7 cellular contexts compared by ENCODE assay signal in genomic region chr11:67318876-67319275, GRCh38. TPM values are rescaled to one million over a fixed set of nuclear protein-coding genes. Genes with fewer than 3 reads are reported as not detected.
DNase-seq lines count a peak whose midpoint lies in the region; ATAC-seq, FAIRE-seq and TF ChIP-seq lines count a peak whose summit lies in the region.
"Not testable (repeated sequence)": the region's sequence is repeated elsewhere in the genome, so short reads cannot be mapped to it uniquely, and the experiment has no call there.

No MANE protein-coding gene starts in this region.

- not testable (repeated sequence) for H3K9me2 ChIP-seq in PC-9 (ENCODE audit: insufficient read depth)

- peaks cover 21% of the 10 kb centered on the region; the same call in 1 of the 2 replicates for H3F3A ChIP-seq in PC-9 (ENCODE audit: insufficient read depth, low read depth)

- CTCF ChIA-PET in PC-9 (lab: Charles Lee): interaction anchor here (0.6 to 1.8 kb wide), 2 partner anchors 64 to 162 kb away, joined by 6 to 22 read pairs; no protein-coding TSS in a partner anchor
- CTCF ChIA-PET in activated CD8-positive, alpha-beta T cell treated with anti-CD3 and anti-CD28 coated beads, Interleukin-2, amount 10 ng/mL, durations not matched to agents 7 days and 5 days (lab: Charles Lee): interaction anchor here (1.0 to 9.9 kb wide), 7 partner anchors 27 to 73 kb away, joined by 3 to 116 read pairs (median 53); partner anchors contain the start of genes POLD4 and RAD9A
- CTCF ChIA-PET in K562 (lab: Yijun Ruan, JAX; ENCODE audit: low intra/inter-chr PET ratio): interaction anchor here (0.6 to 3.1 kb wide), 4 partner anchors 29 to 1352 kb away, joined by 3 to 35 read pairs (median 6); partner anchors contain the start of genes ANKRD13D and GRK2

- H4K20me1 ChIP-seq in DND-41 (ENCODE audit: insufficient read depth, low read length); PC-9 (ENCODE audit: insufficient read depth); K562 (replicated peaks; ENCODE audit: control insufficient read depth, insufficient read depth, low read length): not testable (repeated sequence)

- H3K79me2 ChIP-seq in DND-41 (ENCODE audit: insufficient read depth, low read length); K562 (ENCODE audit: control insufficient read depth, insufficient read depth, low read length): not testable (repeated sequence)
- H3K79me2 ChIP-seq in PC-9 (ENCODE audit: low read depth): peaks cover 30% of the 10 kb centered on the region

- TF ChIP-seq POLR2A in K562 (conservative IDR thresholded peaks at IDR 0.05); prostate gland (IDR thresholded peaks at IDR 0.05): not testable (repeated sequence)

- not testable (repeated sequence) for H3K27me3 ChIP-seq in DND-41 (ENCODE audit: insufficient read depth, low read length, poor library complexity); PC-9 (ENCODE audit: insufficient read depth, low read depth); K562 (ENCODE audit: control insufficient read depth in 2 of 2, insufficient read depth in 2 of 2, low read length in 2 of 2); muscle layer of duodenum (ENCODE audit: low read depth, low read length); prostate gland (replicated peaks; ENCODE audit: insufficient read depth)

- POLR2A ChIA-PET in PC-9 (lab: Charles Lee; ENCODE audit: unreplicated experiment) (interaction anchor here (0.7 kb wide), 2 partner anchors 27 to 430 kb away, joined by 4 to 5 read pairs; no protein-coding TSS in a partner anchor), K562 (lab: Yijun Ruan, JAX) (interaction anchor here (0.6 to 1.0 kb wide), 4 partner anchors 27 to 363 kb away, joined by 3 to 4 read pairs (median 4); no protein-coding TSS in a partner anchor)
- POLR2A ChIA-PET in activated CD8-positive, alpha-beta T cell treated with anti-CD3 and anti-CD28 coated beads, Interleukin-2, amount 10 ng/mL, durations not matched to agents 7 days and 5 days (lab: Charles Lee): interaction anchor here (0.6 to 1.6 kb wide), 4 partner anchors 16 to 174 kb away, joined by 3 to 5 read pairs (median 4); partner anchors contain the start of gene POLD4

- WGBS in K562 (ENCODE audit: insufficient coverage, low coverage, missing lambda C conversion rate): 66% methylated on average over 12 of the region's 12 CpGs
- 64% methylated on average over 12 of the region's 12 CpGs for WGBS in prostate gland

- H3K4me2 ChIP-seq in DND-41 (ENCODE audit: insufficient read depth, low read length): peak overlapping the region; percentile 88
- H3K4me2 ChIP-seq in PC-9: peak overlapping the region; percentile 99
- H3K4me2 ChIP-seq in K562 (ENCODE audit: insufficient read depth, low read length): peak overlapping the region; percentile 87

- H3K4me1 Mint-ChIP-seq in activated CD8-positive, alpha-beta T cell treated with anti-CD3 and anti-CD28 coated beads, Interleukin-2, amount 10 ng/mL, durations not matched to agents 7 days and 5 days (ENCODE audit: low read depth): peaks cover 14% of the 10 kb centered on the region

- not testable (repeated sequence) for H3K27ac ChIP-seq in DND-41 (ENCODE audit: low read length); PC-9; K562 (ENCODE audit: extremely low read depth, low read depth, low read length); muscle layer of duodenum (ENCODE audit: low read length); prostate gland

- TF ChIP-seq CTCF in DND-41 (IDR thresholded peaks at IDR 0.05; ENCODE audit: borderline replicate concordance, extremely low read depth, low read length, poor library complexity, severe bottlenecking); PC-9 (conservative IDR thresholded peaks at IDR 0.05); K562 (IDR thresholded peaks at IDR 0.05 in 2 of 3, conservative IDR thresholded peaks at IDR 0.05 in 1 of 3; ENCODE audit: insufficient read depth in 2 of 3, low read depth in 1 of 3, low read length in 3 of 3); fibroblast of the aortic adventitia (IDR thresholded peaks at IDR 0.05; ENCODE audit: insufficient read depth, low read length); prostate gland (IDR thresholded peaks at IDR 0.05): not testable (repeated sequence)

- peak overlapping the region; percentile 91 for H3K4me3 Mint-ChIP-seq in activated CD8-positive, alpha-beta T cell treated with anti-CD3 and anti-CD28 coated beads, Interleukin-2, amount 10 ng/mL, durations not matched to agents 7 days and 5 days

- 0 out of 2 replicates have a peak overlapping the region, but pooled peaks have one; percentile 90 for H2AFZ ChIP-seq in DND-41 (ENCODE audit: low read depth, low read length)
- H2AFZ ChIP-seq in PC-9; K562 (ENCODE audit: low read depth, low read length): not testable (repeated sequence)

- not testable (repeated sequence) for ATAC-seq in DND-41 (ENCODE audit: insufficient read depth, low read depth); activated CD8-positive, alpha-beta T cell treated with anti-CD3 and anti-CD28 coated beads, Interleukin-2, amount 10 ng/mL, durations not matched to agents 7 days and 5 days; K562

- not testable (repeated sequence) for H3K9me1 ChIP-seq in K562 (ENCODE audit: control insufficient read depth, insufficient read depth, low read length)

- not testable (repeated sequence) for TF ChIP-seq EP300 in K562 (IDR thresholded peaks at IDR 0.05; ENCODE audit: low read length)

- in situ Hi-C loops in K562 (cut with MboI): loop anchor here (5.0 kb wide), 1 partner anchor 237 kb away; no protein-coding TSS in a partner anchor

- not testable (repeated sequence) for TF ChIP-seq RAD21 in K562 (CRISPR knock-in tag; conservative IDR thresholded peaks at IDR 0.05 in 1 of 2, IDR thresholded peaks at IDR 0.05 in 1 of 2)

- BruUV-seq in PC-9 (replicated peaks; lab: Mats Ljungman, UMichigan); K562 (replicated peaks; lab: Mats Ljungman, UMichigan): not testable (repeated sequence)

- not testable (repeated sequence) for DNase-seq in DND-41; PC-9; activated CD8-positive, alpha-beta T cell treated with anti-CD3 and anti-CD28 coated beads, Interleukin-2, amount 10 ng/mL, durations not matched to agents 7 days and 5 days; fibroblast of the aortic adventitia (ENCODE audit: low read depth); prostate gland (ENCODE audit: low spot score)
- DNase-seq in K562 (ENCODE audit: extremely low read depth in 1 of 4, low spot score in 3 of 4): peak in 1 of 4 experiments; percentile 4

- not testable (repeated sequence) for H3K9me3 ChIP-seq in DND-41 (ENCODE audit: insufficient read depth, low read length, severe bottlenecking); PC-9 (ENCODE audit: insufficient read depth, low read depth); K562 (replicated peaks; ENCODE audit: control insufficient read depth, insufficient read depth, low read depth, low read length); muscle layer of duodenum (ENCODE audit: control insufficient read depth in 1 of 2, low read length in 2 of 2); prostate gland

- H3K27me3 Mint-ChIP-seq in activated CD8-positive, alpha-beta T cell treated with anti-CD3 and anti-CD28 coated beads, Interleukin-2, amount 10 ng/mL, durations not matched to agents 7 days and 5 days (ENCODE audit: low read depth): not testable (repeated sequence)

- peak overlapping the region; percentile 78; the same call in 1 of the 2 replicates for H3K9ac ChIP-seq in DND-41 (ENCODE audit: low read depth, low read length)
- H3K9ac ChIP-seq in K562 (ENCODE audit: insufficient read depth in 1 of 2, low read depth in 2 of 2, low read length in 2 of 2): not testable (repeated sequence)

- peaks cover 20% of the 10 kb centered on the region for H3K4me1 ChIP-seq in DND-41 (ENCODE audit: insufficient read depth, low read length)
- H3K4me1 ChIP-seq in PC-9 (replicated peaks; ENCODE audit: insufficient read depth): peaks cover 28% of the 10 kb centered on the region
- peaks cover 23 to 24% of the 10 kb centered on the region in 2 experiments for H3K4me1 ChIP-seq in K562 (replicated peaks in 1 of 2; ENCODE audit: control insufficient read depth in 2 of 2, insufficient read depth in 2 of 2, low read length in 2 of 2)
- peaks cover 0 to 21% of the 10 kb centered on the region in 2 donors for H3K4me1 ChIP-seq in muscle layer of duodenum (ENCODE audit: control insufficient read depth in 1 of 2, insufficient read depth in 2 of 2, low read length in 2 of 2)
- not testable (repeated sequence) for H3K4me1 ChIP-seq in prostate gland (replicated peaks)

- H3K9me3 Mint-ChIP-seq in activated CD8-positive, alpha-beta T cell treated with anti-CD3 and anti-CD28 coated beads, Interleukin-2, amount 10 ng/mL, durations not matched to agents 7 days and 5 days (ENCODE audit: insufficient read depth): not testable (repeated sequence)

- H3K4me3 ChIP-seq in DND-41 (ENCODE audit: low read depth in 1 of 2, low read length in 2 of 2) (peak overlapping the region in 1 of 2 experiments; percentile 78; a peak in 2 of 4 replicates), PC-9 (peak overlapping the region; percentile 76), K562 (peak overlapping the region; percentile 57; the same call in 1 of the 2 replicates), fibroblast of the aortic adventitia (ENCODE audit: low read depth, low read length) (peak overlapping the region; percentile 92), muscle layer of duodenum (ENCODE audit: low read depth in 1 of 2, low read length in 2 of 2) (peak overlapping the region; percentile 79 to 90), prostate gland (peak overlapping the region; percentile 65 to 89)

- FAIRE-seq in K562 (lab: Jason Lieb, UNC): not testable (repeated sequence)

- H3K27ac Mint-ChIP-seq in activated CD8-positive, alpha-beta T cell treated with anti-CD3 and anti-CD28 coated beads, Interleukin-2, amount 10 ng/mL, durations not matched to agents 7 days and 5 days: not testable (repeated sequence)

- not testable (repeated sequence) for H3K36me3 Mint-ChIP-seq in activated CD8-positive, alpha-beta T cell treated with anti-CD3 and anti-CD28 coated beads, Interleukin-2, amount 10 ng/mL, durations not matched to agents 7 days and 5 days (ENCODE audit: low read depth)

- intact Hi-C loops in PC-9 (cut with micrococcal nuclease; ENCODE audit: unreplicated experiment): loop anchor here (5.0 to 10.0 kb wide), 3 partner anchors 364 to 912 kb away; partner anchors contain the start of gene PC
- intact Hi-C loops in K562 (cut with micrococcal nuclease); prostate gland (cut with DNase I): not testable (repeated sequence)

- H3K36me3 ChIP-seq in DND-41 (ENCODE audit: insufficient read depth, low read length); PC-9 (ENCODE audit: low read depth); K562 (ENCODE audit: control insufficient read depth, insufficient read depth, low read length); muscle layer of duodenum (ENCODE audit: control insufficient read depth in 1 of 2, insufficient read depth in 2 of 2, low read length in 2 of 2); prostate gland: not testable (repeated sequence)

RNA-seq across cellular contexts. Expression of gene SSH3, which starts 15.5 kb away (rescaled TPM):
- total RNA-seq in PC-9 (2021) (97.8 and 124 TPM in 2 replicates), K562 (2014; rRNA removed) (0.12 and 0.27 TPM in 2 replicates), K562 (2014; rRNA removed; fragmentation: Illumina TruSeq; extraction: Trizol) (not detected in 2 replicates), K562 (2015; rRNA removed; fragmentation: Illumina TruSeq; extraction: Trizol) (0.14 and 0.68 TPM in 2 replicates), K562 (2021) (1.0 and 1.5 TPM in 2 replicates), fibroblast of the aortic adventitia (ENCODE audit: low replicate concordance) (11.7 and 12.3 TPM in 2 replicates), prostate gland (100 to 1,000 TPM in 1 of 2 donors, 10 to 100 TPM in 1; 70.9 to 101 TPM)
- 10 to 100 TPM; 12.0 to 13.0 TPM for total RNA-seq in activated CD8-positive, alpha-beta T cell treated with anti-CD3 and anti-CD28 coated beads, Interleukin-2, amount 10 ng/mL, durations not matched to agents 7 days and 5 days
- total RNA-seq in K562 (2011; cell fraction: chromatin; rRNA removed; ENCODE audit: low replicate concordance): 1.5 and 6.8 TPM in 2 replicates
- total RNA-seq in K562 (2011; cell fraction: nucleolus; rRNA removed): 2.8 and 3.3 TPM in 2 replicates
- 0.92 and 1.3 TPM in 2 replicates for total RNA-seq in K562 (2011; cell fraction: nucleoplasm; rRNA removed)
- polyA plus RNA-seq in K562 (2011; rRNA removed) (0.07 and 0.88 TPM in 2 replicates), K562 (2014; fragmentation: Illumina TruSeq; extraction: Trizol) (0.19 and 0.24 TPM in 2 replicates), K562 (2014; fragmentation: Nextera tagmentation; extraction: Ambion mirVana) (not detected), K562 (2014; rRNA removed) (0.24 and 0.90 TPM in 2 replicates)
- polyA plus RNA-seq in K562 (2011; cell fraction: cytosol; rRNA removed): 0.12 and 0.39 TPM in 2 replicates
- polyA plus RNA-seq in K562 (2011; cell fraction: nucleus; rRNA removed): 1.3 and 3.4 TPM in 2 replicates
- 1.3 and 1.4 TPM in 2 replicates for polyA plus RNA-seq in K562 (2012)
- polyA minus RNA-seq in K562 (2011; rRNA and poly(A)+ RNA removed): 0.09 TPM in 1 of 2 replicates, not detected in the other
- polyA minus RNA-seq in K562 (2011; cell fraction: cytosol; rRNA and poly(A)+ RNA removed): 0.48 TPM in 1 of 2 replicates, not detected in the other
- 0.89 and 1.5 TPM in 2 replicates for polyA minus RNA-seq in K562 (2011; cell fraction: nucleus; rRNA and poly(A)+ RNA removed)

RNA-seq across cellular contexts. Expression of gene ANKRD13D, which starts 29.8 kb away (rescaled TPM):
- total RNA-seq in PC-9 (2021) (79.6 and 93.2 TPM in 2 replicates), K562 (2014; rRNA removed) (28.6 and 30.5 TPM in 2 replicates), K562 (2014; rRNA removed; fragmentation: Illumina TruSeq; extraction: Trizol) (5.3 and 7.9 TPM in 2 replicates), K562 (2015; rRNA removed; fragmentation: Illumina TruSeq; extraction: Trizol) (19.6 and 25.1 TPM in 2 replicates), K562 (2021) (37.3 and 40.9 TPM in 2 replicates), fibroblast of the aortic adventitia (ENCODE audit: low replicate concordance) (12.1 and 25.3 TPM in 2 replicates), prostate gland (10 to 100 TPM; 35.9 to 75.3 TPM)
- 100 to 1,000 TPM; 179 to 189 TPM for total RNA-seq in activated CD8-positive, alpha-beta T cell treated with anti-CD3 and anti-CD28 coated beads, Interleukin-2, amount 10 ng/mL, durations not matched to agents 7 days and 5 days
- total RNA-seq in K562 (2011; cell fraction: chromatin; rRNA removed; ENCODE audit: low replicate concordance): 105 and 289 TPM in 2 replicates
- total RNA-seq in K562 (2011; cell fraction: nucleolus; rRNA removed): 185 and 212 TPM in 2 replicates
- 120 and 126 TPM in 2 replicates for total RNA-seq in K562 (2011; cell fraction: nucleoplasm; rRNA removed)
- polyA plus RNA-seq in K562 (2011; rRNA removed) (22.4 and 36.6 TPM in 2 replicates), K562 (2014; fragmentation: Illumina TruSeq; extraction: Trizol) (15.8 and 20.8 TPM in 2 replicates), K562 (2014; fragmentation: Nextera tagmentation; extraction: Ambion mirVana) (1 to 10 TPM in 1 of 2 experiments, under 1 TPM in 1; 0.94 to 1.9 TPM), K562 (2014; rRNA removed) (38.8 and 40.8 TPM in 2 replicates)
- polyA plus RNA-seq in K562 (2011; cell fraction: cytosol; rRNA removed): 28.9 and 46.9 TPM in 2 replicates
- polyA plus RNA-seq in K562 (2011; cell fraction: nucleus; rRNA removed): 147 and 217 TPM in 2 replicates
- polyA plus RNA-seq in K562 (2012): 22.5 and 55.8 TPM in 2 replicates
- polyA minus RNA-seq in K562 (2011; rRNA and poly(A)+ RNA removed): 9.5 and 12.1 TPM in 2 replicates
- 10.6 and 13.5 TPM in 2 replicates for polyA minus RNA-seq in K562 (2011; cell fraction: cytosol; rRNA and poly(A)+ RNA removed)
- 54.4 and 59.6 TPM in 2 replicates for polyA minus RNA-seq in K562 (2011; cell fraction: nucleus; rRNA and poly(A)+ RNA removed)

RNA-seq across cellular contexts. Expression of gene POLD4, which starts 34.5 kb away (rescaled TPM):
- total RNA-seq in PC-9 (2021) (67.1 and 83.7 TPM in 2 replicates), K562 (2014; rRNA removed) (53.6 and 56.2 TPM in 2 replicates), K562 (2014; rRNA removed; fragmentation: Illumina TruSeq; extraction: Trizol) (8.3 and 9.9 TPM in 2 replicates), K562 (2015; rRNA removed; fragmentation: Illumina TruSeq; extraction: Trizol) (18.3 and 18.7 TPM in 2 replicates), K562 (2021) (32.7 and 42.1 TPM in 2 replicates), fibroblast of the aortic adventitia (ENCODE audit: low replicate concordance) (53.5 and 101 TPM in 2 replicates), prostate gland (100 to 1,000 TPM in 1 of 2 donors, 10 to 100 TPM in 1; 95.1 to 145 TPM)
- total RNA-seq in activated CD8-positive, alpha-beta T cell treated with anti-CD3 and anti-CD28 coated beads, Interleukin-2, amount 10 ng/mL, durations not matched to agents 7 days and 5 days: 10 to 100 TPM; 53.2 to 56.7 TPM
- 26.2 and 67.4 TPM in 2 replicates for total RNA-seq in K562 (2011; cell fraction: chromatin; rRNA removed; ENCODE audit: low replicate concordance)
- 64.6 and 81.5 TPM in 2 replicates for total RNA-seq in K562 (2011; cell fraction: nucleolus; rRNA removed)
- 46.1 and 55.9 TPM in 2 replicates for total RNA-seq in K562 (2011; cell fraction: nucleoplasm; rRNA removed)
- polyA plus RNA-seq in K562 (2011; rRNA removed) (39.4 and 42.2 TPM in 2 replicates), K562 (2014; fragmentation: Illumina TruSeq; extraction: Trizol) (10.6 and 25.7 TPM in 2 replicates), K562 (2014; fragmentation: Nextera tagmentation; extraction: Ambion mirVana) (1 to 10 TPM; 5.8 to 6.1 TPM), K562 (2014; rRNA removed) (64.5 and 69.7 TPM in 2 replicates)
- polyA plus RNA-seq in K562 (2011; cell fraction: cytosol; rRNA removed): 73.0 and 175 TPM in 2 replicates
- polyA plus RNA-seq in K562 (2011; cell fraction: nucleus; rRNA removed): 55.9 and 110 TPM in 2 replicates
- 66.3 and 137 TPM in 2 replicates for polyA plus RNA-seq in K562 (2012)
- polyA minus RNA-seq in K562 (2011; rRNA and poly(A)+ RNA removed): 6.7 and 10.2 TPM in 2 replicates
- polyA minus RNA-seq in K562 (2011; cell fraction: cytosol; rRNA and poly(A)+ RNA removed): 21.3 and 21.8 TPM in 2 replicates
- 27.2 and 29.6 TPM in 2 replicates for polyA minus RNA-seq in K562 (2011; cell fraction: nucleus; rRNA and poly(A)+ RNA removed)

RNA-seq across cellular contexts. Expression of gene GRK2, which starts 52.6 kb away (rescaled TPM):
- total RNA-seq in PC-9 (2021) (76.7 and 102 TPM in 2 replicates), K562 (2014; rRNA removed) (83.1 and 97.8 TPM in 2 replicates), K562 (2014; rRNA removed; fragmentation: Illumina TruSeq; extraction: Trizol) (27.8 and 41.7 TPM in 2 replicates), K562 (2015; rRNA removed; fragmentation: Illumina TruSeq; extraction: Trizol) (40.6 and 42.2 TPM in 2 replicates), K562 (2021) (93.3 and 95.3 TPM in 2 replicates), fibroblast of the aortic adventitia (ENCODE audit: low replicate concordance) (10.1 and 21.5 TPM in 2 replicates), prostate gland (100 to 1,000 TPM; 102 to 111 TPM)
- total RNA-seq in activated CD8-positive, alpha-beta T cell treated with anti-CD3 and anti-CD28 coated beads, Interleukin-2, amount 10 ng/mL, durations not matched to agents 7 days and 5 days: 100 to 1,000 TPM; 338 to 348 TPM
- total RNA-seq in K562 (2011; cell fraction: chromatin; rRNA removed; ENCODE audit: low replicate concordance): 64.7 and 214 TPM in 2 replicates
- total RNA-seq in K562 (2011; cell fraction: nucleolus; rRNA removed): 185 and 206 TPM in 2 replicates
- total RNA-seq in K562 (2011; cell fraction: nucleoplasm; rRNA removed): 62.7 and 78.2 TPM in 2 replicates
- polyA plus RNA-seq in K562 (2011; rRNA removed) (63.4 and 98.5 TPM in 2 replicates), K562 (2014; fragmentation: Illumina TruSeq; extraction: Trizol) (56.5 and 65.3 TPM in 2 replicates), K562 (2014; fragmentation: Nextera tagmentation; extraction: Ambion mirVana) (under 1 TPM; 0.24 to 0.82 TPM), K562 (2014; rRNA removed) (95.8 and 96.0 TPM in 2 replicates)
- 70.8 and 122 TPM in 2 replicates for polyA plus RNA-seq in K562 (2011; cell fraction: cytosol; rRNA removed)
- 259 and 262 TPM in 2 replicates for polyA plus RNA-seq in K562 (2011; cell fraction: nucleus; rRNA removed)
- 87.6 and 130 TPM in 2 replicates for polyA plus RNA-seq in K562 (2012)
- polyA minus RNA-seq in K562 (2011; rRNA and poly(A)+ RNA removed): 36.9 and 61.5 TPM in 2 replicates
- 89.3 and 92.9 TPM in 2 replicates for polyA minus RNA-seq in K562 (2011; cell fraction: cytosol; rRNA and poly(A)+ RNA removed)
- 57.5 and 75.9 TPM in 2 replicates for polyA minus RNA-seq in K562 (2011; cell fraction: nucleus; rRNA and poly(A)+ RNA removed)

RNA-seq across cellular contexts. Expression of gene CLCF1, which starts 54.5 kb away (rescaled TPM):
- total RNA-seq in PC-9 (2021) (15.9 and 17.0 TPM in 2 replicates), K562 (2014; rRNA removed) (2.4 and 3.2 TPM in 2 replicates), K562 (2014; rRNA removed; fragmentation: Illumina TruSeq; extraction: Trizol) (1.1 and 1.2 TPM in 2 replicates), K562 (2015; rRNA removed; fragmentation: Illumina TruSeq; extraction: Trizol) (1.9 and 2.0 TPM in 2 replicates), K562 (2021) (3.6 and 4.3 TPM in 2 replicates), fibroblast of the aortic adventitia (ENCODE audit: low replicate concordance) (1.5 and 9.4 TPM in 2 replicates), prostate gland (1 to 10 TPM; 2.5 to 2.6 TPM)
- under 1 TPM; 0.29 to 0.50 TPM for total RNA-seq in activated CD8-positive, alpha-beta T cell treated with anti-CD3 and anti-CD28 coated beads, Interleukin-2, amount 10 ng/mL, durations not matched to agents 7 days and 5 days
- 4.3 and 8.4 TPM in 2 replicates for total RNA-seq in K562 (2011; cell fraction: chromatin; rRNA removed; ENCODE audit: low replicate concordance)
- 3.4 and 5.3 TPM in 2 replicates for total RNA-seq in K562 (2011; cell fraction: nucleolus; rRNA removed)
- total RNA-seq in K562 (2011; cell fraction: nucleoplasm; rRNA removed): 3.7 and 8.0 TPM in 2 replicates
- polyA plus RNA-seq in K562 (2011; rRNA removed) (3.0 and 4.1 TPM in 2 replicates), K562 (2014; fragmentation: Illumina TruSeq; extraction: Trizol) (3.1 and 3.6 TPM in 2 replicates), K562 (2014; fragmentation: Nextera tagmentation; extraction: Ambion mirVana) (under 1 TPM; 0.49 to 0.80 TPM), K562 (2014; rRNA removed) (3.8 and 5.8 TPM in 2 replicates)
- polyA plus RNA-seq in K562 (2011; cell fraction: cytosol; rRNA removed): 5.7 and 8.8 TPM in 2 replicates
- polyA plus RNA-seq in K562 (2011; cell fraction: nucleus; rRNA removed): 9.3 and 20.8 TPM in 2 replicates
- 2.9 and 5.3 TPM in 2 replicates for polyA plus RNA-seq in K562 (2012)
- 0.78 and 2.1 TPM in 2 replicates for polyA minus RNA-seq in K562 (2011; rRNA and poly(A)+ RNA removed)
- polyA minus RNA-seq in K562 (2011; cell fraction: cytosol; rRNA and poly(A)+ RNA removed): 2.4 and 4.2 TPM in 2 replicates
- 1.7 and 1.8 TPM in 2 replicates for polyA minus RNA-seq in K562 (2011; cell fraction: nucleus; rRNA and poly(A)+ RNA removed)
